8 cellular contexts compared by ENCODE assay signal in the genomic region with DNA sequence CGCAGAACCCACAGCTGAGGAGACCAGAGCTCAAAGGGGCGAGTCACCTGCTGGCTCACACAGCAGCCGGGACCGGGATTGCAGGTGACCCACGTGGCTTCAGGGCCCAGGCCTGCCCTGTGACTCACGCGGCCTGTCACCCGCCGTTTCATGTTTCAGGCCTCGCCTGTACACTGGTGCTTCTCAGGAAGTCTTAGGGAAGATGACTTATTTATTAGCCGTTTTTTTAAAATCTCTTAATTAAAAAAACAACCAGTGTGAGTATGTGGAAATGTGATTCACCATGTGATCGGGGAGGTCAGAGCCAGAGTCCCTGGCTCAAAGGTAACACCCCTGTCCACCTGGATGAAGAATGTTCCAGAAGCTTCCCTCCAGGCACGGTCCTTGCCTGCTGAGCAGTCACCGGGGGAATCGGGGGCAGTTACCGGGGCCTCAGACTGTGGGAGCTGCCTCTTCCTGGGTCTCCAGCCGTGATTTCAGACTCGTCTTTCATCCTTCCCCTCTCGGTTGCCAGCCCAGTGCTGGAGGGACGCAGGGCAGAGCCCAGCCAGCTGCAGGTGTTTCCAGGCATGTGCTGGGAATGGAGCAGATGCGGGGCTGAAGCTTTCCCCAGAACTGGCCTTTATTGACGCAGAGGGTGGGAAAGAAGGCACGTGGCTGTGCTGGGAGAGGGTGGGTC. TPM values are rescaled to one million over a fixed set of nuclear protein-coding genes. Genes with fewer than 3 reads are reported as not detected.
DNase-seq lines count a peak whose midpoint lies in the region; ATAC-seq and TF ChIP-seq lines count a peak whose summit lies in the region.

No MANE protein-coding gene starts in this region.

- ATAC-seq in GM19395 (IDR thresholded peaks at IDR 0.05; ENCODE audit: unreplicated experiment) = no peak

- TF ChIP-seq CTCF in fibroblast of the aortic adventitia (IDR thresholded peaks at IDR 0.05; ENCODE audit: insufficient read depth, low read length) = no peak

- H3K4me3 ChIP-seq in fibroblast of the aortic adventitia (ENCODE audit: low read depth, low read length) = no peak overlapping the region

- peak in 2 of 3 experiments; percentile 18 to 41 for DNase-seq in NCI-H1417 (lab: John Stamatoyannopoulos, UW)
- no peak for DNase-seq in NCI-H1417 treated with DMSO at 0.1 percent for 48 hours (lab: John Stamatoyannopoulos, UW)
- DNase-seq in activated CD4-positive, alpha-beta T cell treated with anti-CD3 and anti-CD28 coated beads, Interleukin-2, amount 50 U/mL, for 4 hours = peak; percentile 13 to 15
- peak; percentile 48 for DNase-seq in fibroblast of the aortic adventitia (ENCODE audit: low read depth)
- peak; percentile 62 for DNase-seq in retina
- no peak for DNase-seq in cerebellum (ENCODE audit: low spot score)
- no peak for DNase-seq in NCI-H774 (lab: John Stamatoyannopoulos, UW)

RNA-seq across cellular contexts. Expression of a gene that starts 49.3 kb away (rescaled TPM):
- total RNA-seq in fibroblast of the aortic adventitia (ENCODE audit: low replicate concordance) (12.3 and 15.7 TPM in 2 replicates), cerebellum (44.4 TPM)

Comparison
In these comparisons a context has a peak if more than half of its experiments do, and no peak if none do; other contexts are left out.
1. DNase-seq: peak in NCI-H1417 (2 of 3), activated CD4-positive, alpha-beta T cell treated with anti-CD3 and anti-CD28 coated beads, Interleukin-2, amount 50 U/mL, for 4 hours (2 of 2), fibroblast of the aortic adventitia (single experiment) and retina (single experiment); none in NCI-H1417 treated with DMSO at 0.1 percent for 48 hours (single experiment), cerebellum (single experiment) and NCI-H774 (single experiment).